In genomic region chr17:50943575-50943933, GRCh38 we compare ENCODE assay signal across 8 cellular contexts.
A peak's percentile ranks its signal among the peaks of the same experiment; 100 is the strongest.
DNase-seq lines count a peak whose midpoint lies in the region; ATAC-seq and TF ChIP-seq lines count a peak whose summit lies in the region.

No MANE protein-coding gene starts in this region.

- TF ChIP-seq CTCF in GM10266 (IDR thresholded peaks at IDR 0.05; ENCODE audit: control insufficient read depth, insufficient read depth, low read depth, missing control alignments), result no peak
- TF ChIP-seq CTCF in glutamatergic neuron (IDR thresholded peaks at IDR 0.05; ENCODE audit: partially characterized antibody, unreplicated experiment), result no peak

- H3K36me3 Mint-ChIP-seq in T-cell (no peaks in the 10 kb centered on the region), glutamatergic neuron (ENCODE audit: unreplicated experiment) (no peaks in the 10 kb centered on the region)

- POLR2A ChIA-PET in T-cell (lab: Charles Lee), result no interaction called here

- peaks cover 48 to 52% (median 52%) of the 10 kb centered on the region in 3 donors for H3K4me1 Mint-ChIP-seq in T-cell
- peaks cover 35% of the 10 kb centered on the region for H3K4me1 Mint-ChIP-seq in glutamatergic neuron (ENCODE audit: low read depth, unreplicated experiment)

- H3K9me3 Mint-ChIP-seq in T-cell, result no peaks in the 10 kb centered on the region
- peaks cover 8% of the 10 kb centered on the region for H3K9me3 Mint-ChIP-seq in glutamatergic neuron (ENCODE audit: unreplicated experiment)

- intact Hi-C loops in sciatic nerve (cut with DNase I), result no loop called here

- DNase-seq in GM10266 (ENCODE audit: extremely low spot score) (peak; percentile 13), T-cell (no peak), glutamatergic neuron (no peak), sciatic nerve (ENCODE audit: low spot score) (peak; percentile 54), LoVo (ENCODE audit: low spot score) (no peak), DMS 273 (lab: John Stamatoyannopoulos, UW; ENCODE audit: unreplicated experiment) (no peak), glomerular visceral epithelial cell (ENCODE audit: extremely low spot score) (no peak)
- no peak for DNase-seq in effector CD8-positive, alpha-beta T cell (lab: John Stamatoyannopoulos, UW)

- ATAC-seq in T-cell (replicated peaks in 1 of 4), result peak in 1 of 4 experiments; percentile 20
- ATAC-seq in sciatic nerve, result peak; percentile 7

- H3K27ac Mint-ChIP-seq in T-cell (peak overlapping the region; percentile 91 to 92), glutamatergic neuron (ENCODE audit: unreplicated experiment) (peak overlapping the region; percentile 59)

- H3K4me3 Mint-ChIP-seq in T-cell (peak overlapping the region; percentile 73 to 80 (median 74)), glutamatergic neuron (ENCODE audit: unreplicated experiment) (peak overlapping the region; percentile 74)

- H3K27me3 Mint-ChIP-seq in T-cell, result no peaks in the 10 kb centered on the region
- peaks cover 13% of the 10 kb centered on the region for H3K27me3 Mint-ChIP-seq in glutamatergic neuron (ENCODE audit: unreplicated experiment)

- CTCF ChIA-PET in T-cell (lab: Charles Lee), result no interaction called here

Comparison
In these comparisons a context has a peak if more than half of its experiments do, and no peak if none do; other contexts are left out.
1. DNase-seq: peak in GM10266 (single experiment) and sciatic nerve (single experiment); none in T-cell (0 of 34), glutamatergic neuron (single experiment), LoVo (single experiment), effector CD8-positive, alpha-beta T cell (single experiment), DMS 273 (single experiment) and glomerular visceral epithelial cell (single experiment).